ENCODE assay signal across 13 cellular contexts in the genomic region with DNA sequence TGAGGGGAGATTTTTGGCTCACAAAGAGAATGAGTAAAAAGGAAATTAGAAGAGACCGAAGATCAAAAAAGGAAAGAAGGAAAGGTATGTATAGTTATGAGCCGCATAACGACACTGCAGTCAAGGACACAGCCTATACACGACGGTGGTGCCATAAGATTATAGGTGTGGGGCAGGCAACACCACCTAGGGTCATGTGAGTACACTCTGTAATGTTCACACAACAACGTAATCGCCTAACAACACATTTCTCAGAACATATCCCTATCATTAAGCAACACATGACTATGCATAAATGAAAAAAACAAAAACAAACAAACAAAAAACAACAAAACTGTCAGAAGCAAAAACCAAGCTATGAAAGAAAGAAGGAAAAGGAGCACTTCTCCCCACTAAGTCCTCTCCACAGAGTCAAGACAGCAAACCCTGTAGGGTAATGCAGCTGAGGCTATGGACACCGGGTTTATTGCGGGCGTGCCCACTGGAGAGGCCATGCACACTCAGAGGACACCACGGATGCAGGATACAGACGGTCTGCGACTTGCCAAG. TPM values are rescaled to one million over a fixed set of nuclear protein-coding genes. Genes with fewer than 3 reads are reported as not detected.
DNase-seq lines count a peak whose midpoint lies in the region; ATAC-seq and TF ChIP-seq lines count a peak whose summit lies in the region.
"Had no signal": no experiment of that assay in that cellular context is flagged by ENCODE, and none has a peak within 500 bp of the region (broad histone marks: within the 10 kb centered on the region; RNA-seq: fewer than 3 reads in every experiment).

No MANE protein-coding gene starts in this region.

- no peak for TF ChIP-seq CTCF in endodermal cell (conservative IDR thresholded peaks at IDR 0.05)

- no peaks in the 10 kb centered on the region for H3K36me3 Mint-ChIP-seq in T-helper 1 cell treated with Interleukin-12 subunit alpha and Interleukin-12 subunit beta and Interleukin-4 antibody, amounts not matched to agents 30 μg/mL and 1 μg/mL, for 36 hours (ENCODE audit: low read depth)
- H3K36me3 Mint-ChIP-seq in naive thymus-derived CD8-positive, alpha-beta T cell, result no peaks in the 10 kb centered on the region
- no peaks in the 10 kb centered on the region for H3K36me3 Mint-ChIP-seq in endodermal cell (ENCODE audit: low read depth)

- no peaks in the 10 kb centered on the region for H3K9me3 Mint-ChIP-seq in T-helper 1 cell treated with Interleukin-12 subunit alpha and Interleukin-12 subunit beta and Interleukin-4 antibody, amounts not matched to agents 30 μg/mL and 1 μg/mL, for 36 hours
- H3K9me3 Mint-ChIP-seq in naive thymus-derived CD8-positive, alpha-beta T cell, result no peaks in the 10 kb centered on the region
- no peaks in the 10 kb centered on the region for H3K9me3 Mint-ChIP-seq in endodermal cell

- H3K36me3 ChIP-seq in endodermal cell (ENCODE audit: control insufficient read depth, insufficient read depth, low read length), result no peaks in the 10 kb centered on the region
- H3K36me3 ChIP-seq: SJSA1 had no signal

- POLR2A ChIA-PET in naive thymus-derived CD8-positive, alpha-beta T cell (lab: Charles Lee), result interaction anchor here (0.6 to 10.5 kb wide), 7 partner anchors 8 to 347 kb away, joined by 3 to 98 read pairs (median 13); partner anchors contain the start of gene PIP4K2A

- no peaks in the 10 kb centered on the region for H3K9me3 ChIP-seq in endodermal cell (ENCODE audit: control insufficient read depth, low read length)
- H3K9me3 ChIP-seq: SJSA1 had no signal

- ATAC-seq in HG02571 (IDR thresholded peaks at IDR 0.05; ENCODE audit: unreplicated experiment) (peak; percentile 44), GM21367 (IDR thresholded peaks at IDR 0.05; ENCODE audit: unreplicated experiment) (no peak), esophagus mucosa (no peak)
- no peak for ATAC-seq in naive thymus-derived CD8-positive, alpha-beta T cell

- peak overlapping the region; percentile 47 for H3K4me3 Mint-ChIP-seq in T-helper 1 cell treated with Interleukin-12 subunit alpha and Interleukin-12 subunit beta and Interleukin-4 antibody, amounts not matched to agents 30 μg/mL and 1 μg/mL, for 36 hours
- peak overlapping the region; percentile 45 to 91 (median 79) for H3K4me3 Mint-ChIP-seq in naive thymus-derived CD8-positive, alpha-beta T cell
- no peak overlapping the region for H3K4me3 Mint-ChIP-seq in endodermal cell

- no peak overlapping the region for H3K27ac ChIP-seq in endodermal cell (ENCODE audit: low read depth, low read length)
- H3K27ac ChIP-seq: 22Rv1, SJSA1 had no signal

- H3K4me1 ChIP-seq in endodermal cell (ENCODE audit: control insufficient read depth, insufficient read depth, low read length), result no peaks in the 10 kb centered on the region
- H3K4me1 ChIP-seq: SJSA1 had no signal

- no peak overlapping the region for H3K4me3 ChIP-seq in endodermal cell (ENCODE audit: low read length)
- H3K4me3 ChIP-seq: SJSA1 had no signal

- no peak overlapping the region for H3K9ac ChIP-seq in endodermal cell (ENCODE audit: extremely low read depth, low read length, poor library complexity, severe bottlenecking)

- peak overlapping the region; percentile 73 for H3K27ac Mint-ChIP-seq in T-helper 1 cell treated with Interleukin-12 subunit alpha and Interleukin-12 subunit beta and Interleukin-4 antibody, amounts not matched to agents 30 μg/mL and 1 μg/mL, for 36 hours
- H3K27ac Mint-ChIP-seq in naive thymus-derived CD8-positive, alpha-beta T cell, result peak overlapping the region; percentile 46 to 96 (median 88)
- H3K27ac Mint-ChIP-seq in endodermal cell, result no peak overlapping the region

- no peaks in the 10 kb centered on the region for H3K27me3 ChIP-seq in endodermal cell (ENCODE audit: control insufficient read depth, insufficient read depth, low read length, poor library complexity, severe bottlenecking)
- H3K27me3 ChIP-seq: SJSA1 had no signal

- no peaks in the 10 kb centered on the region for H3K27me3 Mint-ChIP-seq in T-helper 1 cell treated with Interleukin-12 subunit alpha and Interleukin-12 subunit beta and Interleukin-4 antibody, amounts not matched to agents 30 μg/mL and 1 μg/mL, for 36 hours (ENCODE audit: low read depth)
- no peaks in the 10 kb centered on the region for H3K27me3 Mint-ChIP-seq in naive thymus-derived CD8-positive, alpha-beta T cell
- H3K27me3 Mint-ChIP-seq in endodermal cell (ENCODE audit: insufficient read depth), result no peaks in the 10 kb centered on the region

- peaks cover 62% of the 10 kb centered on the region for H3K4me1 Mint-ChIP-seq in T-helper 1 cell treated with Interleukin-12 subunit alpha and Interleukin-12 subunit beta and Interleukin-4 antibody, amounts not matched to agents 30 μg/mL and 1 μg/mL, for 36 hours (ENCODE audit: low read depth)
- H3K4me1 Mint-ChIP-seq in naive thymus-derived CD8-positive, alpha-beta T cell, result peaks cover 44 to 93% (median 81%) of the 10 kb centered on the region in 4 donors
- peaks cover 21% of the 10 kb centered on the region for H3K4me1 Mint-ChIP-seq in endodermal cell

- DNase-seq in DMS 273 (lab: John Stamatoyannopoulos, UW; ENCODE audit: unreplicated experiment) (peak; percentile 11), DMS 273 treated with DMSO at 0.1 percent for 48 hours (lab: John Stamatoyannopoulos, UW) (no peak), endodermal cell (no peak)
- no peak for DNase-seq in naive thymus-derived CD8-positive, alpha-beta T cell
- DNase-seq: activated CD4-positive, alpha-beta T cell treated with anti-CD3 and anti-CD28 coated beads, Interleukin-2, amount 50 U/mL, for 4 hours; DMS79 treated with DMSO at 0.1 percent for 48 hours; occipital lobe had no signal

- 81 to 92% methylated on average over 5 to 13 of the region's 13 CpGs for whole genome bisulfite sequencing in endodermal cell (ENCODE audit: insufficient coverage in 1 of 2, insufficient read length in 1 of 2), 2 experiments

RNA-seq across cellular contexts. Expression of gene PIP4K2A, which starts 45.1 kb away (rescaled TPM):
- 100 to 1,000 TPM; 152 to 169 TPM for total RNA-seq in naive thymus-derived CD8-positive, alpha-beta T cell
- polyA plus RNA-seq in naive thymus-derived CD8-positive, alpha-beta T cell, result 10 to 100 TPM; 54.3 to 77.5 (median 59.9) TPM
- 10 to 100 TPM; 15.0 to 17.8 TPM for total RNA-seq in endodermal cell
- 15.9 TPM for polyA plus RNA-seq in endodermal cell (2013, experiment 1 of 2)
- 15.9 TPM for polyA plus RNA-seq in endodermal cell (2013, experiment 2 of 2)
- 10.0 TPM for total RNA-seq in esophagus mucosa

Comparison
In these comparisons a context has a peak if more than half of its experiments do, and no peak if none do; other contexts are left out.
1. RNA of gene PIP4K2A, which starts 45.1 kb away (total RNA-seq): 152 to 169 TPM in naive thymus-derived CD8-positive, alpha-beta T cell; 15.0 to 17.8 TPM in endodermal cell and 10.0 TPM in esophagus mucosa (single experiment); every median in the first group is over 4 times any median in the second.